ENCODE assay signal across 8 cellular contexts in genomic region chr13:25037057-25037813, GRCh38. TPM values are rescaled to one million over a fixed set of nuclear protein-coding genes. Genes with fewer than 3 reads are reported as not detected.
DNase-seq lines count a peak whose midpoint lies in the region; ATAC-seq lines count a peak whose summit lies in the region.

No MANE protein-coding gene starts in this region.

- H3K27ac Mint-ChIP-seq in activated naive CD4-positive, alpha-beta T cell treated with anti-CD3 and anti-CD28 coated beads for 36 hours = no peak overlapping the region

- ATAC-seq in HG03354 (IDR thresholded peaks at IDR 0.05; ENCODE audit: poor library complexity, severe bottlenecking, unreplicated experiment) = peak; percentile 69
- ATAC-seq in HG03565 (IDR thresholded peaks at IDR 0.05; ENCODE audit: unreplicated experiment) = no peak

- H3K4me3 Mint-ChIP-seq in activated naive CD4-positive, alpha-beta T cell treated with anti-CD3 and anti-CD28 coated beads for 36 hours = no peak overlapping the region

- CTCF ChIA-PET in activated naive CD4-positive, alpha-beta T cell treated with anti-CD3 and anti-CD28 coated beads for 36 hours (lab: Charles Lee) = interaction anchor here (1.0 to 1.7 kb wide), 7 partner anchors 11 to 42 kb away, joined by 3 to 14 read pairs (median 6); no protein-coding TSS in a partner anchor

- intact Hi-C loops in activated naive CD4-positive, alpha-beta T cell treated with anti-CD3 and anti-CD28 coated beads for 36 hours (cut with micrococcal nuclease) = loop anchor here (1.0 kb wide), 2 partner anchors 32 to 42 kb away; no protein-coding TSS in a partner anchor
- intact Hi-C loops in posterior cingulate gyrus (cut with DNase I) = loop anchor here (1.0 kb wide), 1 partner anchor 32 kb away; no protein-coding TSS in a partner anchor

- no peaks in the 10 kb centered on the region for H3K4me1 Mint-ChIP-seq in activated naive CD4-positive, alpha-beta T cell treated with anti-CD3 and anti-CD28 coated beads for 36 hours (ENCODE audit: low read depth)

- H3K9me3 Mint-ChIP-seq in activated naive CD4-positive, alpha-beta T cell treated with anti-CD3 and anti-CD28 coated beads for 36 hours = no peaks in the 10 kb centered on the region

- peaks cover 33% of the 10 kb centered on the region for H3K27me3 Mint-ChIP-seq in activated naive CD4-positive, alpha-beta T cell treated with anti-CD3 and anti-CD28 coated beads for 36 hours (ENCODE audit: low read depth)

- peak; percentile 39 to 48 for DNase-seq in SHP77 (lab: John Stamatoyannopoulos, UW)
- DNase-seq in SHP77 treated with DMSO at 0.1 percent for 48 hours (lab: John Stamatoyannopoulos, UW) = no peak
- DNase-seq in NOMO-1 treated with DMSO at 0.1 percent for 48 hours (lab: John Stamatoyannopoulos, UW; ENCODE audit: unreplicated experiment) = peak; percentile 46
- peak; percentile 69 for DNase-seq in activated naive CD4-positive, alpha-beta T cell treated with anti-CD3 and anti-CD28 coated beads for 36 hours
- DNase-seq in glomerular visceral epithelial cell (ENCODE audit: extremely low spot score) = peak; percentile 61
- peak in 7 of 10 donors; percentile 34 to 93 (median 55) for DNase-seq in posterior cingulate gyrus

- H3K36me3 Mint-ChIP-seq in activated naive CD4-positive, alpha-beta T cell treated with anti-CD3 and anti-CD28 coated beads for 36 hours (ENCODE audit: low read depth) = no peaks in the 10 kb centered on the region

RNA-seq across cellular contexts. Expression of gene PABPC3, which starts 58.7 kb away (rescaled TPM):
- total RNA-seq in activated naive CD4-positive, alpha-beta T cell treated with anti-CD3 and anti-CD28 coated beads for 36 hours = 1 to 10 TPM; 1.3 to 1.5 TPM
